17 cellular contexts compared by ENCODE assay signal in the genomic region with DNA sequence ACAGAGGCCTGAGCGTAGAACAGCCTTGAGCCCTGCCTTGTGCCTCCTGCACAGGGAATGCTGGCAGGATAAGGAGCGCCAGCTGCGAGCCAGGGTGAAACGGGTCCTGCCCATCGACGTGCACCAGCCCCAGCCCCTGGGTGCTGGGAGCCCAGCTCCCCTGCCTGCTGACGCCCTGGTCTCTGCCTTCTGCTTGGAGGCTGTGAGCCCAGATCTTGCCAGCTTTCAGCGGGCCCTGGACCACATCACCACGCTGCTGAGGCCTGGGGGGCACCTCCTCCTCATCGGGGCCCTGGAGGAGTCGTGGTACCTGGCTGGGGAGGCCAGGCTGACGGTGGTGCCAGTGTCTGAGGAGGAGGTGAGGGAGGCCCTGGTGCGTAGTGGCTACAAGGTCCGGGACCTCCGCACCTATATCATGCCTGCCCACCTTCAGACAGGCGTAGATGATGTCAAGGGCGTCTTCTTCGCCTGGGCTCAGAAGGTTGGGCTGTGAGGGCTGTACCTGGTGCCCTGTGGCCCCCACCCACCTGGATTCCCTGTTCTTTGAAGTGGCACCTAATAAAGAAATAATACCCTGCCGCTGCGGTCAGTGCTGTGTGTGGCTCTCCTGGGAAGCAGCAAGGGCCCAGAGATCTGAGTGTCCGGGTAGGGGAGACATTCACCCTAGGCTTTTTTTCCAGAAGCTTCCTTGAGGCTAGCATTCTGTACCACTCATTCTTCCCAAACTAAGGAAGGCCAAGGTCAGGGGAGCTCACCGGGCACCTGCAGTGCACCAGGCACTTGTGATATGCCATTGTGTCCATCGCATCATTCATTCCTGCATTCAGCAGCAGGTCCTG. TPM values are rescaled to one million over a fixed set of nuclear protein-coding genes. Genes with fewer than 3 reads are reported as not detected.
DNase-seq lines count a peak whose midpoint lies in the region; ATAC-seq and TF ChIP-seq lines count a peak whose summit lies in the region.
"Had no signal": no experiment of that assay in that cellular context is flagged by ENCODE, and none has a peak within 500 bp of the region (broad histone marks: within the 10 kb centered on the region; RNA-seq: fewer than 3 reads in every experiment).

No MANE protein-coding gene starts in this region.

- no peak overlapping the region for H3K4me3 ChIP-seq in CD8-positive, alpha-beta T cell (ENCODE audit: low read depth, low read length)
- H3K4me3 ChIP-seq in HEK293 (ENCODE audit: low read depth, low read length): no peak overlapping the region
- no peak overlapping the region for H3K4me3 ChIP-seq in osteoblast (ENCODE audit: insufficient read depth, low read length)
- no peak overlapping the region for H3K4me3 ChIP-seq in tibial artery
- H3K4me3 ChIP-seq: MG63 had no signal

- no peaks in the 10 kb centered on the region for H3K36me3 ChIP-seq in CD8-positive, alpha-beta T cell (ENCODE audit: insufficient read depth, low read length)
- H3K36me3 ChIP-seq in HEK293 (ENCODE audit: control insufficient read depth in 2 of 2, insufficient read depth in 1 of 2, low read length in 2 of 2) (no peaks in the 10 kb centered on the region), osteoblast (ENCODE audit: insufficient read depth, low read length) (no peaks in the 10 kb centered on the region), tibial artery (no peaks in the 10 kb centered on the region)
- H3K36me3 ChIP-seq: MG63 had no signal

- H3K4me1 ChIP-seq in CD8-positive, alpha-beta T cell (ENCODE audit: insufficient read depth, low read length): peaks cover 28% of the 10 kb centered on the region
- H3K4me1 ChIP-seq in HEK293 (ENCODE audit: control insufficient read depth, insufficient read depth, low read length): peaks cover 5% of the 10 kb centered on the region
- H3K4me1 ChIP-seq in osteoblast (ENCODE audit: insufficient read depth, low read length): no peaks in the 10 kb centered on the region
- H3K4me1 ChIP-seq in tibial artery: peaks cover 7 to 68% (median 59%) of the 10 kb centered on the region in 4 donors

- CTCF ChIA-PET in CD8-positive, alpha-beta T cell (lab: Charles Lee): interaction anchor here (0.8 to 11.0 kb wide), 14 partner anchors 9 to 165 kb away, joined by 3 to 205 read pairs (median 6); a partner anchor contains a TSS
- CTCF ChIA-PET in HEK293 (lab: Yijun Ruan, JAX): interaction anchor here (0.6 to 11.6 kb wide), 8 partner anchors 19 to 463 kb away, joined by 3 to 168 read pairs (median 20); a partner anchor contains a TSS

- no peaks in the 10 kb centered on the region for H3K79me2 ChIP-seq in osteoblast (ENCODE audit: insufficient read depth, low read length)

- peaks cover 22% of the 10 kb centered on the region for H3K4me1 Mint-ChIP-seq in CD8-positive, alpha-beta T cell (ENCODE audit: low read depth)

- H4K20me1 ChIP-seq in osteoblast (ENCODE audit: insufficient read depth, low read length): peaks cover 6% of the 10 kb centered on the region

- H3K27ac Mint-ChIP-seq in CD8-positive, alpha-beta T cell: no peak overlapping the region

- H3K4me3 Mint-ChIP-seq in CD8-positive, alpha-beta T cell: peak overlapping the region; percentile 3

- H3K4me2 ChIP-seq in osteoblast (ENCODE audit: insufficient read depth, low read length): no peak overlapping the region

- peaks cover 12% of the 10 kb centered on the region for H3K27me3 Mint-ChIP-seq in CD8-positive, alpha-beta T cell (ENCODE audit: low read depth)

- no peak overlapping the region for H3K27ac ChIP-seq in CD8-positive, alpha-beta T cell (ENCODE audit: low read depth, low read length)
- H3K27ac ChIP-seq in HEK293 (ENCODE audit: extremely low read depth, low read depth, low read length): no peak overlapping the region
- H3K27ac ChIP-seq in osteoblast (ENCODE audit: low read depth, low read length): no peak overlapping the region
- no peak overlapping the region for H3K27ac ChIP-seq in tibial artery
- H3K27ac ChIP-seq: RWPE1 had no signal

- H3K9me3 ChIP-seq in CD8-positive, alpha-beta T cell (ENCODE audit: low read length): no peaks in the 10 kb centered on the region
- H3K9me3 ChIP-seq in HEK293 (ENCODE audit: control insufficient read depth, insufficient read depth, low read depth, low read length): no peaks in the 10 kb centered on the region
- H3K9me3 ChIP-seq in osteoblast (ENCODE audit: low read depth, low read length): no peaks in the 10 kb centered on the region
- H3K9me3 ChIP-seq in tibial artery: no peaks in the 10 kb centered on the region
- H3K9me3 ChIP-seq: MG63 had no signal

- TF ChIP-seq CTCF in CD8-positive, alpha-beta T cell (IDR thresholded peaks at IDR 0.05): no peak
- TF ChIP-seq CTCF in HEK293 (tag by site-specific recombination; IDR thresholded peaks at IDR 0.05): no peak
- no peak for TF ChIP-seq CTCF in osteoblast (IDR thresholded peaks at IDR 0.05; ENCODE audit: extremely low read depth, low read depth, low read length)
- no peak for TF ChIP-seq CTCF in tibial artery (IDR thresholded peaks at IDR 0.05)

- no peaks in the 10 kb centered on the region for H3K36me3 Mint-ChIP-seq in CD8-positive, alpha-beta T cell
- H3K36me3 Mint-ChIP-seq: CD4-positive, alpha-beta memory T cell had no signal

- ATAC-seq in CD8-positive, alpha-beta T cell: no peak
- ATAC-seq: PC-3 had no signal

- no peak overlapping the region for H2AFZ ChIP-seq in osteoblast (ENCODE audit: low read length)

- intact Hi-C loops in CD8-positive, alpha-beta T cell (cut with DNase I, micrococcal nuclease): no loop called here
- intact Hi-C loops in tibial artery (cut with DNase I; ENCODE audit: low total_unique reads): loop anchor here (5.0 kb wide), 1 partner anchor 33 kb away; a partner anchor contains a TSS

- H3K9me3 Mint-ChIP-seq in CD8-positive, alpha-beta T cell: no peaks in the 10 kb centered on the region
- H3K9me3 Mint-ChIP-seq: CD4-positive, alpha-beta memory T cell had no signal

- H3K27me3 ChIP-seq in CD8-positive, alpha-beta T cell (ENCODE audit: insufficient read depth, low read length): no peaks in the 10 kb centered on the region
- peaks cover 65% of the 10 kb centered on the region for H3K27me3 ChIP-seq in osteoblast (ENCODE audit: insufficient read depth, low read length)
- H3K27me3 ChIP-seq in tibial artery: no peaks in the 10 kb centered on the region
- H3K27me3 ChIP-seq: MG63 had no signal

- no peak for DNase-seq in CD8-positive, alpha-beta T cell
- DNase-seq in osteoblast (ENCODE audit: insufficient read length, low spot score, missing footprints): peak; percentile 77
- no peak for DNase-seq in AG08396 (ENCODE audit: low spot score)
- no peak for DNase-seq in tibial artery
- DNase-seq: CD4-positive, alpha-beta memory T cell; DMS79; H7; Karpas-422; MG63; NCI-H1092; NCI-H2081 treated with DMSO at 0.1 percent for 48 hours; NCI-H510A; NCI-H82; PC-3 had no signal

- POLR2A ChIA-PET in CD8-positive, alpha-beta T cell (lab: Charles Lee): interaction anchor here (0.7 to 1.5 kb wide), 4 partner anchors 18 to 59 kb away, joined by 3 to 4 read pairs (median 3); a partner anchor contains a TSS
- POLR2A ChIA-PET in HEK293 (lab: Yijun Ruan, JAX): interaction anchor here (0.7 to 4.0 kb wide), 4 partner anchors 17 to 59 kb away, joined by 5 to 17 read pairs (median 8); a partner anchor contains a TSS

TF ChIP-seq in HEK293, 187 proteins besides CTCF, POLR2A, EP300 and RAD21:
- TF ChIP-seq, protein P1, sequence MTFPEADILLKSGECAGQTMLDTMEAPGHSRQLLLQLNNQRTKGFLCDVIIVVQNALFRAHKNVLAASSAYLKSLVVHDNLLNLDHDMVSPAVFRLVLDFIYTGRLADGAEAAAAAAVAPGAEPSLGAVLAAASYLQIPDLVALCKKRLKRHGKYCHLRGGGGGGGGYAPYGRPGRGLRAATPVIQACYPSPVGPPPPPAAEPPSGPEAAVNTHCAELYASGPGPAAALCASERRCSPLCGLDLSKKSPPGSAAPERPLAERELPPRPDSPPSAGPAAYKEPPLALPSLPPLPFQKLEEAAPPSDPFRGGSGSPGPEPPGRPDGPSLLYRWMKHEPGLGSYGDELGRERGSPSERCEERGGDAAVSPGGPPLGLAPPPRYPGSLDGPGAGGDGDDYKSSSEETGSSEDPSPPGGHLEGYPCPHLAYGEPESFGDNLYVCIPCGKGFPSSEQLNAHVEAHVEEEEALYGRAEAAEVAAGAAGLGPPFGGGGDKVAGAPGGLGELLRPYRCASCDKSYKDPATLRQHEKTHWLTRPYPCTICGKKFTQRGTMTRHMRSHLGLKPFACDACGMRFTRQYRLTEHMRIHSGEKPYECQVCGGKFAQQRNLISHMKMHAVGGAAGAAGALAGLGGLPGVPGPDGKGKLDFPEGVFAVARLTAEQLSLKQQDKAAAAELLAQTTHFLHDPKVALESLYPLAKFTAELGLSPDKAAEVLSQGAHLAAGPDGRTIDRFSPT (tag by site-specific recombination; IDR thresholded peaks at IDR 0.05): 0 out of 2 replicates have a peak, but pooled peaks have one; percentile 19
- no peak for TF ChIP-seq ZNF354C (tag by site-specific recombination; IDR thresholded peaks at IDR 0.05; ENCODE audit: borderline replicate concordance, low read depth)

RNA-seq across cellular contexts. Expression of a gene that starts 1.9 kb away (rescaled TPM):
- under 1 TPM in 1 of 2 experiments, not detected in 1; 0.43 TPM for total RNA-seq in CD8-positive, alpha-beta T cell
- total RNA-seq in osteoblast: not detected in 2 replicates
- total RNA-seq: SK-MEL-5 had no signal

RNA-seq across cellular contexts. Expression of a gene that starts 5.0 kb away (rescaled TPM):
- 1 to 10 TPM; 4.2 to 5.2 TPM for total RNA-seq in CD8-positive, alpha-beta T cell
- 0.29 and 0.36 TPM in 2 replicates for total RNA-seq in osteoblast

RNA-seq across cellular contexts. Expression of a gene that starts 17.7 kb away (rescaled TPM):
- 10 to 100 TPM; 20.9 to 22.6 TPM for total RNA-seq in CD8-positive, alpha-beta T cell
- 10.3 and 10.9 TPM in 2 replicates for total RNA-seq in osteoblast

RNA-seq across cellular contexts. Expression of a gene that starts 29.7 kb away (rescaled TPM):
- 1 to 10 TPM; 2.6 to 2.9 TPM for total RNA-seq in CD8-positive, alpha-beta T cell
- total RNA-seq in osteoblast: 40.4 and 44.2 TPM in 2 replicates

RNA-seq across cellular contexts. Expression of a gene that starts 33.2 kb away (rescaled TPM):
- 100 to 1,000 TPM; 102 to 118 TPM for total RNA-seq in CD8-positive, alpha-beta T cell
- 31.5 and 35.8 TPM in 2 replicates for total RNA-seq in osteoblast
